Comparison of ENCODE assay signal across 30 cellular contexts in the genomic region with DNA sequence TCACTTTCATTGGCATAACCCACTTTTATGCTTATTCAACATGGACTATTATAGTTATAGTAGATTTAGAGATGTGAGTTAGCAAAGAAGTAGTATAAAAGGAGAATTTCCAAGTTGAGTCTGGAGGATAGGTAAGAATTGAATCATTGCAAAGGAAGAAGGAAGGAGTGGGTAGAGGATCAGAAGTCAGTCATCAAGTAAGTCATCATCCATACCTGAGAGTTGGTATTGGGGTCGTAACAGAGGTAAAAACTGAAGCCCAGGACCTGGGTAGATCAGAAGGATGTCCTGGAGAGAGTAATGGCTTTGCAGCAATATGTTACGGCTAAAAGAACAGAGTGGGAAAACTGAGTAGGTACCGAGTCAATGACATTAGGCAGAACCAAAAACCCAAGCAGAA.
DNase-seq lines count a peak whose midpoint lies in the region; ATAC-seq and TF ChIP-seq lines count a peak whose summit lies in the region.
"Had no signal": no experiment of that assay in that cellular context is flagged by ENCODE, and none has a peak within 500 bp of the region (broad histone marks: within the 10 kb centered on the region; RNA-seq: fewer than 3 reads in every experiment).

No MANE protein-coding gene starts in this region.

- no peak overlapping the region for H3K4me3 ChIP-seq in MM.1S (ENCODE audit: low read length)
- H3K4me3 ChIP-seq: A549, HAP-1, MG63, mucosa of descending colon, pancreas, skin epidermis, testis had no signal

- peaks cover 63% of the 10 kb centered on the region for H3K4me1 Mint-ChIP-seq in activated naive CD4-positive, alpha-beta T cell treated with anti-CD3 and anti-CD28 coated beads, Interleukin-2, amount 50 U/mL, for 24 hours
- peaks cover 47% of the 10 kb centered on the region for H3K4me1 Mint-ChIP-seq in stimulated activated naive CD8-positive, alpha-beta T cell treated with anti-CD3 and anti-CD28 coated beads, Interleukin-15, Interleukin-2, amounts not matched to agents 100 ng/mL and 50 ng/mL, for 24 hours (ENCODE audit: low read depth)
- H3K4me1 Mint-ChIP-seq: nephron progenitor cell had no signal

- H3K9me2 ChIP-seq in MM.1S (replicated peaks; ENCODE audit: insufficient read depth, low read length) = no peaks in the 10 kb centered on the region

- H3K9ac ChIP-seq in MM.1S (ENCODE audit: low read length) = no peak overlapping the region

- H3K4me2 ChIP-seq in MM.1S (ENCODE audit: low read depth, low read length) = peak overlapping the region; percentile 32
- H3K4me2 ChIP-seq: A549 had no signal

- peaks cover 38% of the 10 kb centered on the region for H3K36me3 Mint-ChIP-seq in activated naive CD4-positive, alpha-beta T cell treated with anti-CD3 and anti-CD28 coated beads, Interleukin-2, amount 50 U/mL, for 24 hours
- peaks cover 78% of the 10 kb centered on the region for H3K36me3 Mint-ChIP-seq in stimulated activated naive CD8-positive, alpha-beta T cell treated with anti-CD3 and anti-CD28 coated beads, Interleukin-15, Interleukin-2, amounts not matched to agents 100 ng/mL and 50 ng/mL, for 24 hours (ENCODE audit: low read depth)

- H3K9me3 ChIP-seq in MM.1S (replicated peaks; ENCODE audit: insufficient read depth, low read length) = no peaks in the 10 kb centered on the region
- H3K9me3 ChIP-seq: A549, HAP-1, MG63, mucosa of descending colon, pancreas, testis had no signal

- H3K27ac ChIP-seq in MM.1S (ENCODE audit: low read length) = no peak overlapping the region; the same call in 1 of the 2 replicates
- H3K27ac ChIP-seq: A549, pancreas, skin epidermis had no signal

- DNase-seq in activated naive CD4-positive, alpha-beta T cell treated with anti-CD3 and anti-CD28 coated beads, Interleukin-2, amount 50 U/mL, for 16 hours = no peak
- DNase-seq in MM.1S = no peak
- DNase-seq in foreskin melanocyte = no peak
- DNase-seq in GF-D8 (lab: John Stamatoyannopoulos, UW) = no peak
- DNase-seq: activated CD4-positive, alpha-beta memory T cell treated with anti-CD3 and anti-CD28 coated beads, Interleukin-2, amount 10 ng/mL, durations not matched to agents 7 days and 5 days; activated CD8-positive, alpha-beta memory T cell treated with anti-CD3 and anti-CD28 coated beads, Interleukin-2, amount 50 U/mL, for 4 hours; activated effector memory CD4-positive, alpha-beta T cell treated with Interleukin-2 at 50 U/mL for 16 hours; caudate nucleus; DMS 273 treated with DMSO at 0.1 percent for 48 hours; mammary epithelial cell; MG63; mucosa of descending colon; NCI-H1417; NCI-H2029; NCI-H524; nephron progenitor cell; pancreas; retina; Right ventricle myocardium superior; stimulated activated naive CD4-positive, alpha-beta T cell; T-helper 2 cell; testis had no signal

- peak overlapping the region; percentile 31 for H3K27ac Mint-ChIP-seq in activated naive CD4-positive, alpha-beta T cell treated with anti-CD3 and anti-CD28 coated beads, Interleukin-2, amount 50 U/mL, for 24 hours
- H3K27ac Mint-ChIP-seq in stimulated activated naive CD8-positive, alpha-beta T cell treated with anti-CD3 and anti-CD28 coated beads, Interleukin-15, Interleukin-2, amounts not matched to agents 100 ng/mL and 50 ng/mL, for 24 hours = peak overlapping the region; percentile 77
- H3K27ac Mint-ChIP-seq: activated CD4-positive, alpha-beta memory T cell treated with anti-CD3 and anti-CD28 coated beads, Interleukin-2, amount 10 ng/mL, durations not matched to agents 7 days and 5 days; nephron progenitor cell had no signal

- ATAC-seq in GM19452 (IDR thresholded peaks at IDR 0.05; ENCODE audit: unreplicated experiment) (peak; percentile 13), HG02678 (IDR thresholded peaks at IDR 0.05; ENCODE audit: unreplicated experiment) (no peak)
- ATAC-seq: A549, mucosa of descending colon, Panc1, pancreas had no signal

- no peaks in the 10 kb centered on the region for H3K27me3 Mint-ChIP-seq in activated naive CD4-positive, alpha-beta T cell treated with anti-CD3 and anti-CD28 coated beads, Interleukin-2, amount 50 U/mL, for 24 hours
- no peaks in the 10 kb centered on the region for H3K27me3 Mint-ChIP-seq in stimulated activated naive CD8-positive, alpha-beta T cell treated with anti-CD3 and anti-CD28 coated beads, Interleukin-15, Interleukin-2, amounts not matched to agents 100 ng/mL and 50 ng/mL, for 24 hours
- H3K27me3 Mint-ChIP-seq: activated CD4-positive, alpha-beta memory T cell treated with anti-CD3 and anti-CD28 coated beads, Interleukin-2, amount 10 ng/mL, durations not matched to agents 7 days and 5 days had no signal

- no peaks in the 10 kb centered on the region for H3K36me3 ChIP-seq in MM.1S (replicated peaks; ENCODE audit: insufficient read depth, low read length)
- H3K36me3 ChIP-seq: HAP-1, MG63, pancreas had no signal

- H2AFZ ChIP-seq in MM.1S (ENCODE audit: low read length) = no peak overlapping the region

- no peaks in the 10 kb centered on the region for H3K79me2 ChIP-seq in MM.1S (ENCODE audit: low read length)

- no peak overlapping the region for H3K4me3 Mint-ChIP-seq in activated naive CD4-positive, alpha-beta T cell treated with anti-CD3 and anti-CD28 coated beads, Interleukin-2, amount 50 U/mL, for 24 hours
- H3K4me3 Mint-ChIP-seq in stimulated activated naive CD8-positive, alpha-beta T cell treated with anti-CD3 and anti-CD28 coated beads, Interleukin-15, Interleukin-2, amounts not matched to agents 100 ng/mL and 50 ng/mL, for 24 hours = no peak overlapping the region
- H3K4me3 Mint-ChIP-seq: activated CD4-positive, alpha-beta memory T cell treated with anti-CD3 and anti-CD28 coated beads, Interleukin-2, amount 10 ng/mL, durations not matched to agents 7 days and 5 days; nephron progenitor cell had no signal

- no peaks in the 10 kb centered on the region for H3K9me3 Mint-ChIP-seq in activated naive CD4-positive, alpha-beta T cell treated with anti-CD3 and anti-CD28 coated beads, Interleukin-2, amount 50 U/mL, for 24 hours
- peaks cover 16% of the 10 kb centered on the region for H3K9me3 Mint-ChIP-seq in stimulated activated naive CD8-positive, alpha-beta T cell treated with anti-CD3 and anti-CD28 coated beads, Interleukin-15, Interleukin-2, amounts not matched to agents 100 ng/mL and 50 ng/mL, for 24 hours

- H3K27me3 ChIP-seq in MM.1S (replicated peaks; ENCODE audit: insufficient read depth, low read length) = no peaks in the 10 kb centered on the region
- H3K27me3 ChIP-seq: MG63, pancreas, testis had no signal

- H4K20me1 ChIP-seq in MM.1S (ENCODE audit: insufficient read depth, low read length) = no peaks in the 10 kb centered on the region

- H3K4me1 ChIP-seq in MM.1S (ENCODE audit: low read length) = peaks cover 26% of the 10 kb centered on the region
- H3K4me1 ChIP-seq: A549, HAP-1, pancreas had no signal

- no peak for TF ChIP-seq CTCF in MM.1S (IDR thresholded peaks at IDR 0.05; ENCODE audit: low read length)

- H3F3A ChIP-seq in MM.1S (ENCODE audit: insufficient read depth, low read length) = peaks cover 14% of the 10 kb centered on the region
